ENCODE assay signal across 16 cellular contexts in the genomic region with DNA sequence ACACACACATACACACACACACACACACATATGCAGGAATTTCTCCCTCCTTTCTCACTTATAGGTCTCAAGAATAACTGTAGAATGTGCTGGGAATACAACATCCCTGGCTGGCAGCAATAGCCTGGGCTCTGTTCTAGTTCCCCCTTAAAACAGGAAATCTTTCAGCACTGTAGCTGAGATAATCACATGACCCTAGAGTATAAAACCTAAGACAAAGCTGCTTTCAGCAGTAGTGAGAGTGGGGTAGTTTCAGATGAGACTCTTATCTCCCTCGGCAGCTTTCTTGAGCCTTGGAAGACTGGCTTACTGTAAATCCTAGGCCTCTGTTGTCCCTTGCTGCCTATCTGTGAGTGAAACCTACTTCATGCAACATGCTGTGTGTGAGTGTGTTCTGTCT.
A peak's percentile ranks its signal among the peaks of the same experiment; 100 is the strongest.
DNase-seq lines count a peak whose midpoint lies in the region; ATAC-seq, FAIRE-seq and TF ChIP-seq lines count a peak whose summit lies in the region.
"Had no signal": no experiment of that assay in that cellular context is flagged by ENCODE, and none has a peak within 500 bp of the region (broad histone marks: within the 10 kb centered on the region; RNA-seq: fewer than 3 reads in every experiment).

No MANE protein-coding gene starts in this region.

- TF ChIP-seq POLR2A in right lobe of liver (IDR thresholded peaks at IDR 0.05): no peak
- TF ChIP-seq POLR2A in HepG2 (IDR thresholded peaks at IDR 0.05; ENCODE audit: insufficient read depth in 1 of 2, low read depth in 2 of 2, low read length in 2 of 2): no peak

- H3K27me3 ChIP-seq in right lobe of liver: no peaks in the 10 kb centered on the region
- peaks cover 0 to 19% of the 10 kb centered on the region in 2 experiments; a peak in 2 of 5 replicates for H3K27me3 ChIP-seq in HepG2 (ENCODE audit: control insufficient read depth in 1 of 2, insufficient read depth in 2 of 2, low read length in 2 of 2)

- no TSS peak for BruUV-seq in HepG2 (replicated peaks; lab: Mats Ljungman, UMichigan)

- CTCF ChIA-PET in HepG2 (lab: Yijun Ruan, JAX; ENCODE audit: low intra/inter-chr PET ratio, low total read pairs): no interaction called here

- no peak for TF ChIP-seq RAD21 in HepG2 (CRISPR knock-in tag; IDR thresholded peaks at IDR 0.05)

- intact Hi-C loops in right lobe of liver (cut with DNase I) (no loop called here), HepG2 (cut with micrococcal nuclease; ENCODE audit: unreplicated experiment) (no loop called here)

- no peak overlapping the region for H3K4me3 ChIP-seq in right lobe of liver
- H3K4me3 ChIP-seq in HepG2 (replicated peaks in 1 of 3; ENCODE audit: insufficient read depth in 1 of 3, low read depth in 2 of 3, low read length in 3 of 3): no peak overlapping the region
- H3K4me3 ChIP-seq: K562 had no signal

- no peak for FAIRE-seq in HepG2 (lab: Jason Lieb, UNC)
- FAIRE-seq: K562 had no signal

- H3K4me2 ChIP-seq in HepG2 (ENCODE audit: low read depth, low read length): no peak overlapping the region

- TF ChIP-seq CTCF in right lobe of liver (IDR thresholded peaks at IDR 0.05) (no peak), HepG2 (CRISPR knock-in tag; IDR thresholded peaks at IDR 0.05) (no peak)

- H3K4me1 ChIP-seq in right lobe of liver (no peaks in the 10 kb centered on the region), HepG2 (ENCODE audit: insufficient read depth, low read length) (no peaks in the 10 kb centered on the region)

- H3K9me3 ChIP-seq in right lobe of liver (no peaks in the 10 kb centered on the region), HepG2 (ENCODE audit: low read length) (no peaks in the 10 kb centered on the region)

- in situ Hi-C loops in HepG2 (cut with HindIII; ENCODE audit: extremely low pct_ligation_motif_present, low pct_unique_long_range_greater_than_20kb): no loop called here

- H3K27ac ChIP-seq in right lobe of liver (no peak overlapping the region), HepG2 (ENCODE audit: extremely low read length, insufficient read depth, low read length) (no peak overlapping the region)

- H3K36me3 ChIP-seq in right lobe of liver (no peaks in the 10 kb centered on the region), HepG2 (replicated peaks in 1 of 2; ENCODE audit: control insufficient read depth in 1 of 2, insufficient read depth in 2 of 2, low read length in 2 of 2) (no peaks in the 10 kb centered on the region)

- H3K9ac ChIP-seq in HepG2 (ENCODE audit: insufficient read depth, low read depth, low read length): no peak overlapping the region

- H3K79me2 ChIP-seq in HepG2 (ENCODE audit: insufficient read depth, low read length): no peaks in the 10 kb centered on the region

- H2AFZ ChIP-seq in HepG2 (ENCODE audit: low read length): no peak overlapping the region

- DNase-seq in right lobe of liver (no peak), HepG2 (ENCODE audit: low spot score) (no peak), OCI-M1 (lab: John Stamatoyannopoulos, UW) (peak; percentile 84), foreskin melanocyte (peak; percentile 85)
- no peak for DNase-seq in activated T-cell treated with anti-CD3 and anti-CD28 coated beads, Interleukin-2, amount 50 U/mL, for 1 hour
- DNase-seq in activated CD4-positive, alpha-beta T cell treated with anti-CD3 and anti-CD28 coated beads for 1 hour: no peak
- DNase-seq: activated CD8-positive, alpha-beta T cell treated with anti-CD3 and anti-CD28 coated beads for 36 hours; activated naive CD4-positive, alpha-beta T cell treated with Interleukin-2 at 50 U/mL for 16 hours; HCEC 1CT; hypothalamus; mesendoderm; NCI-H2029; posterior cingulate gyrus had no signal

- 75% methylated on average over 1 of the region's 1 CpG for WGBS in right lobe of liver (ENCODE audit: insufficient coverage, low coverage, low lambda C conversion rate, missing lambda C conversion rate)
- WGBS in HepG2 (ENCODE audit: low lambda C conversion rate): 0% methylated on average over 1 of the region's 1 CpG

- POLR2A ChIA-PET in HepG2 (lab: Yijun Ruan, JAX): no interaction called here

- TF ChIP-seq EP300 in HepG2 (IDR thresholded peaks at IDR 0.05; ENCODE audit: low read depth in 2 of 2, low read length in 2 of 2): no peak
- TF ChIP-seq EP300 in HepG2 (CRISPR knock-in tag; IDR thresholded peaks at IDR 0.05; ENCODE audit: borderline replicate concordance): no peak

- no peaks in the 10 kb centered on the region for H4K20me1 ChIP-seq in HepG2 (ENCODE audit: insufficient read depth, low read length)

- ATAC-seq in right lobe of liver (peak; percentile 29 to 70 (median 56)), HepG2 (no peak), GM21825 (IDR thresholded peaks at IDR 0.05; ENCODE audit: unreplicated experiment) (no peak), HG02610 (IDR thresholded peaks at IDR 0.05; ENCODE audit: unreplicated experiment) (no peak)
- ATAC-seq: activated CD8-positive, alpha-beta T cell treated with anti-CD3 and anti-CD28 coated beads for 36 hours; K562 had no signal

TF ChIP-seq in HepG2, 621 proteins besides CTCF, POLR2A, EP300 and RAD21:
- no peak for TF ChIP-seq MYNN (CRISPR knock-in tag; IDR thresholded peaks at IDR 0.05; ENCODE audit: low read depth)
- TF ChIP-seq ZNF468 (CRISPR knock-in tag; IDR thresholded peaks at IDR 0.05): no peak
- TF ChIP-seq THRA (CRISPR knock-in tag; IDR thresholded peaks at IDR 0.05; ENCODE audit: borderline replicate concordance): no peak

Comparison
In these comparisons a context has a peak if more than half of its experiments do, and no peak if none do; other contexts are left out.
1. ATAC-seq: peak in right lobe of liver (4 of 4); none in HepG2 (single experiment), GM21825 (single experiment) and HG02610 (single experiment).
2. DNase-seq: peak in OCI-M1 (single experiment) and foreskin melanocyte (single experiment); none in right lobe of liver (0 of 3), HepG2 (single experiment), activated T-cell treated with anti-CD3 and anti-CD28 coated beads, Interleukin-2, amount 50 U/mL, for 1 hour (single experiment) and activated CD4-positive, alpha-beta T cell treated with anti-CD3 and anti-CD28 coated beads for 1 hour (single experiment).